18 cellular contexts compared by ENCODE assay signal in the genomic region with DNA sequence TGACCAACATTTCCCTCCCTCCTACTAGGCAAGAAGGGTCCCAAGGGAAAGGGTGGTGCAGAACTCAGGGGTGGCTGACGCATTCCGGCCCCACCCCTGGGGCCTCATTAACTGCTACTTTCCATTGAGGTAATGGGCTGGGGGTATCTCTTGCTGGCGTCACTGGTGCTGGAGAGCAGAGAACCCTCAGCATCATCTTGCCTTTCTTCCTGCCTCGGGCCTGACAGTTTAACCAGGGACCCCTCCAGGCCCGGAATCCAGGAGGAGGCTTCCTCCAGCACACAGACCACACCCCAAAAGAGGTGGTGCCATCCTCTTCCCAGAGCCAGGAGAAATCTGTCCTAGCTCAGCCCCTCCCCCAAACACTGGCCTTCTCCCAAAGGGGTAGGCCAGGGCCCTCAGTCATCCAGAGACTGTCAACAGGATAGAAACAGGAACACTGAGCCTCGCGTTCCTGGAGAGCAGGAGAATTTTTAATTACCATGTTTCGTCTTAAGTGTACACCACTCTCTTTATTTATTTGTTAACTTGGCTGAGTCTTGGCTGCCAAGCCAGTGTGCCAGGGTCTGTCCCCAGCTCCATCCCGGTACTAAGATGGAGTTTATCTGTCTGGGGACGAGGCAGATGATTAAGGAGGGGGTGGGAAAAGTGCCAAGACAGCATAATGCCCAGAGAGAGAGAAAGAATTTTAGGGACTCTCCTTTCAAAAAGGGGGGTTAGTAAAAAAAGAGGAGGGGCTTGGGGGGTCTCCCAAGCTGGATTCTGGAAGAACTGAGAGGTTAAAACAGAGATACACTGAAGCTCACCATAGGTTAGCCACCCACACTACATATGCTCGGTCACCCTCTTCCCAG. TPM values are rescaled to one million over a fixed set of nuclear protein-coding genes. Genes with fewer than 3 reads are reported as not detected.
DNase-seq lines count a peak whose midpoint lies in the region; ATAC-seq, FAIRE-seq and TF ChIP-seq lines count a peak whose summit lies in the region.
"Had no signal": no experiment of that assay in that cellular context is flagged by ENCODE, and none has a peak within 500 bp of the region (broad histone marks: within the 10 kb centered on the region; RNA-seq: fewer than 3 reads in every experiment).

No MANE protein-coding gene starts in this region.

- H3K4me1 ChIP-seq in A673 (ENCODE audit: insufficient read depth, low read length, poor library complexity, severe bottlenecking) (peaks cover 14% of the 10 kb centered on the region), H9 (ENCODE audit: insufficient read depth, low read length) (peaks cover 14% of the 10 kb centered on the region; the same call in 1 of the 2 replicates), astrocyte (ENCODE audit: insufficient read depth, low read length) (peaks cover 27% of the 10 kb centered on the region), OCI-LY7 (ENCODE audit: insufficient read depth, low read length, poor library complexity, severe bottlenecking) (peaks cover 4% of the 10 kb centered on the region)
- H3K4me1 ChIP-seq: upper lobe of right lung had no signal

- H2BK12ac ChIP-seq in H9 (ENCODE audit: insufficient read length, low read depth, low read length): no peak overlapping the region

- no peaks in the 10 kb centered on the region for H3K9me3 Mint-ChIP-seq in H9
- no peaks in the 10 kb centered on the region for H3K9me3 Mint-ChIP-seq in astrocyte (ENCODE audit: unreplicated experiment)
- H3K9me3 Mint-ChIP-seq: activated T-helper 17 cell treated with anti-CD3 and anti-CD28 coated beads, Interleukin-2, amount 50 U/mL, for 72 hours; stimulated activated memory B cell treated with anti-CD40 and anti-IgM and Interleukin-4, amounts not matched to agents 10 μg/mL and 1 μg/mL and 100 μg/mL, for 72 hours had no signal

- H3K36me3 ChIP-seq in A673 (ENCODE audit: insufficient read depth, low read length, poor library complexity, severe bottlenecking): no peaks in the 10 kb centered on the region
- no peaks in the 10 kb centered on the region for H3K36me3 ChIP-seq in astrocyte (ENCODE audit: insufficient read depth, low read length)
- H3K36me3 ChIP-seq in OCI-LY7 (ENCODE audit: insufficient read depth, low read length): no peaks in the 10 kb centered on the region
- H3K36me3 ChIP-seq: upper lobe of right lung had no signal

- no peaks in the 10 kb centered on the region for H3K79me1 ChIP-seq in H9 (ENCODE audit: insufficient read depth, low read depth, low read length, poor library complexity, severe bottlenecking)

- H3K4me2 ChIP-seq in H9 (ENCODE audit: insufficient read depth, insufficient read length, low read length) (no peak overlapping the region), astrocyte (ENCODE audit: low read length) (peak overlapping the region; percentile 28), OCI-LY7 (ENCODE audit: low read length) (no peak overlapping the region)
- H3K4me2 ChIP-seq: PC-9 had no signal

- H3K27me3 ChIP-seq in A673 (replicated peaks; ENCODE audit: insufficient read depth, low read depth, low read length, poor library complexity): no peaks in the 10 kb centered on the region
- H3K27me3 ChIP-seq in H9 (ENCODE audit: insufficient read depth, low read length): no peaks in the 10 kb centered on the region
- no peaks in the 10 kb centered on the region for H3K27me3 ChIP-seq in astrocyte (ENCODE audit: insufficient read depth, low read length)
- H3K27me3 ChIP-seq: upper lobe of right lung had no signal

- intact Hi-C loops in A673 (cut with micrococcal nuclease; ENCODE audit: unreplicated experiment): no loop called here
- intact Hi-C loops in OCI-LY7 (cut with micrococcal nuclease; ENCODE audit: unreplicated experiment): no loop called here

- H2BK120ac ChIP-seq in H9 (ENCODE audit: low read depth, low read length, poor library complexity, severe bottlenecking): no peak overlapping the region

- no peak overlapping the region for H3K56ac ChIP-seq in H9 (ENCODE audit: insufficient read length, low read depth, low read length)

- no peak overlapping the region for H3K9ac ChIP-seq in H9 (ENCODE audit: extremely low read depth, insufficient read length, low read length)
- H3K9ac ChIP-seq in astrocyte (ENCODE audit: low read length): no peak overlapping the region

- H2AK5ac ChIP-seq in H9 (ENCODE audit: insufficient read length, low read length): no peak overlapping the region

- H3K9me2 ChIP-seq in OCI-LY7 (ENCODE audit: insufficient read depth, low read length): no peaks in the 10 kb centered on the region

- H3K27ac ChIP-seq in A673 (ENCODE audit: low read depth, low read length, poor library complexity, severe bottlenecking) (no peak overlapping the region), H9 (ENCODE audit: insufficient read length, low read depth, low read length) (no peak overlapping the region), astrocyte (ENCODE audit: low read depth, low read length) (no peak overlapping the region), OCI-LY7 (ENCODE audit: low read depth, low read length, poor library complexity, severe bottlenecking) (no peak overlapping the region)
- H3K27ac ChIP-seq: PC-9, skin epidermis, upper lobe of right lung had no signal

- BruUV-seq in A673 (replicated peaks; lab: Mats Ljungman, UMichigan): no TSS peak
- no TSS peak for BruUV-seq in OCI-LY7 (replicated peaks; lab: Mats Ljungman, UMichigan)

- H3K18ac ChIP-seq in H9 (ENCODE audit: insufficient read length, low read depth, low read length): no peak overlapping the region

- no peak overlapping the region for H2BK20ac ChIP-seq in H9 (ENCODE audit: low read depth, low read length, poor library complexity, severe bottlenecking)

- CTCF ChIA-PET in A673 (lab: Charles Lee) (no interaction called here), OCI-LY7 (lab: Charles Lee; ENCODE audit: unreplicated experiment) (no interaction called here)

- no peak overlapping the region for H2AFZ ChIP-seq in H9 (ENCODE audit: low read length)
- H2AFZ ChIP-seq in astrocyte (ENCODE audit: low read depth, low read length): no peak overlapping the region
- H2AFZ ChIP-seq in OCI-LY7 (ENCODE audit: low read length): no peak overlapping the region
- H2AFZ ChIP-seq: PC-9 had no signal

- TF ChIP-seq CTCF in A673 (conservative IDR thresholded peaks at IDR 0.05; ENCODE audit: low read depth, low read length) (no peak), H9 (conservative IDR thresholded peaks at IDR 0.05) (no peak), astrocyte (IDR thresholded peaks at IDR 0.05; ENCODE audit: insufficient read depth, low read depth, low read length) (no peak), OCI-LY7 (conservative IDR thresholded peaks at IDR 0.05; ENCODE audit: low read length) (no peak)

- no peak for FAIRE-seq in astrocyte (lab: Jason Lieb, UNC)
- FAIRE-seq: frontal cortex had no signal

- DNase-seq in A673 (ENCODE audit: low spot score) (peak; percentile 33), H9 (peak; percentile 88), astrocyte (ENCODE audit: low read depth) (no peak), OCI-LY7 (ENCODE audit: low spot score) (no peak)
- DNase-seq: Calu3, cerebellar nuclear complex, NCI-H1694 treated with DMSO at 0.1 percent for 48 hours, NCI-H446 treated with DMSO at 0.1 percent for 48 hours, PC-9, upper lobe of right lung had no signal

- H4K5ac ChIP-seq in H9 (ENCODE audit: insufficient read length, low read depth, low read length): no peak overlapping the region

- H3K4ac ChIP-seq in H9 (ENCODE audit: low read depth, low read length): no peak overlapping the region

- no peak overlapping the region for H3T11ph ChIP-seq in H9 (ENCODE audit: low read length)

- no CpG with 5 or more reads among the region's 11 CpGs for WGBS in H9 (ENCODE audit: extremely low coverage, insufficient read length, low lambda C conversion rate)

- H3K79me2 ChIP-seq in H9 (ENCODE audit: insufficient read depth, low read length): peaks cover 22% of the 10 kb centered on the region; the same call in 1 of the 2 replicates
- H3K79me2 ChIP-seq in astrocyte (ENCODE audit: insufficient read depth, low read length): peaks cover 5% of the 10 kb centered on the region
- no peaks in the 10 kb centered on the region for H3K79me2 ChIP-seq in OCI-LY7 (ENCODE audit: insufficient read depth, low read depth, low read length)

- H3K27ac Mint-ChIP-seq in H9: peak overlapping the region in 2 of 3 experiments; percentile 28 to 87; a peak in 2 of 7 replicates
- H3K27ac Mint-ChIP-seq in astrocyte (ENCODE audit: unreplicated experiment): no peak overlapping the region
- H3K27ac Mint-ChIP-seq: activated T-helper 17 cell treated with anti-CD3 and anti-CD28 coated beads, Interleukin-2, amount 50 U/mL, for 72 hours; stimulated activated memory B cell treated with anti-CD40 and anti-IgM and Interleukin-4, amounts not matched to agents 10 μg/mL and 1 μg/mL and 100 μg/mL, for 72 hours had no signal

- H3K23me2 ChIP-seq in H9 (ENCODE audit: insufficient read length, low read depth, low read length, poor library complexity, severe bottlenecking): peaks cover 12% of the 10 kb centered on the region

- H3K36me3 Mint-ChIP-seq in H9 (ENCODE audit: insufficient read depth in 1 of 3, low read depth in 3 of 3): peaks cover 0 to 21% (median 13%) of the 10 kb centered on the region in 3 experiments; a peak in 5 of 7 replicates
- peaks cover 3% of the 10 kb centered on the region for H3K36me3 Mint-ChIP-seq in astrocyte (ENCODE audit: low read depth, unreplicated experiment)
- H3K36me3 Mint-ChIP-seq: stimulated activated memory B cell treated with anti-CD40 and anti-IgM and Interleukin-4, amounts not matched to agents 10 μg/mL and 1 μg/mL and 100 μg/mL, for 72 hours had no signal

- H3K27me3 Mint-ChIP-seq in H9 (ENCODE audit: low read depth): peaks cover 11% of the 10 kb centered on the region
- H3K27me3 Mint-ChIP-seq in astrocyte (ENCODE audit: low read depth, unreplicated experiment): peaks cover 7% of the 10 kb centered on the region

- H4K20me1 ChIP-seq in H9 (ENCODE audit: control insufficient read depth, insufficient read depth, insufficient read length) (no peaks in the 10 kb centered on the region), astrocyte (ENCODE audit: insufficient read depth, low read length) (no peaks in the 10 kb centered on the region), OCI-LY7 (ENCODE audit: insufficient read depth, low read length) (no peaks in the 10 kb centered on the region; the same call in 1 of the 2 replicates)

- H3K14ac ChIP-seq in H9 (ENCODE audit: insufficient read depth, low read length): no peak overlapping the region

- H3K9me3 ChIP-seq in A673 (ENCODE audit: low read depth, low read length, poor library complexity, severe bottlenecking): no peaks in the 10 kb centered on the region
- no peaks in the 10 kb centered on the region for H3K9me3 ChIP-seq in H9 (ENCODE audit: control insufficient read depth, low read depth, low read length)
- H3K9me3 ChIP-seq in astrocyte (ENCODE audit: insufficient read depth, low read depth, low read length): no peaks in the 10 kb centered on the region
- H3K9me3 ChIP-seq in iPS-18c (ENCODE audit: control insufficient read depth, insufficient read depth, low read length): no peaks in the 10 kb centered on the region
- H3K9me3 ChIP-seq in OCI-LY7 (ENCODE audit: low read length): no peaks in the 10 kb centered on the region
- H3K9me3 ChIP-seq: upper lobe of right lung had no signal

- no peak overlapping the region for H2BK5ac ChIP-seq in H9 (ENCODE audit: insufficient read length, low read length)

- POLR2A ChIA-PET in A673 (lab: Charles Lee; ENCODE audit: low non-redundant PET) (no interaction called here), OCI-LY7 (lab: Charles Lee) (no interaction called here)

- H4K8ac ChIP-seq in H9 (replicated peaks; ENCODE audit: insufficient read length, low read depth, low read length): no peak overlapping the region

- H4K91ac ChIP-seq in H9 (ENCODE audit: insufficient read length, low read depth, low read length): no peak overlapping the region

- ATAC-seq in HG03097 (IDR thresholded peaks at IDR 0.05; ENCODE audit: low FRiP score, unreplicated experiment) (no peak), HG03571 (IDR thresholded peaks at IDR 0.05; ENCODE audit: unreplicated experiment) (no peak), HG03460 (IDR thresholded peaks at IDR 0.05; ENCODE audit: unreplicated experiment) (no peak)
- ATAC-seq: activated T-helper 17 cell treated with anti-CD3 and anti-CD28 coated beads, Interleukin-2, amount 50 U/mL, for 72 hours; stimulated activated memory B cell treated with anti-CD40 and anti-IgM and Interleukin-4, amounts not matched to agents 10 μg/mL and 1 μg/mL and 100 μg/mL, for 72 hours; upper lobe of right lung had no signal

- H3K4me3 ChIP-seq in A673 (ENCODE audit: low read depth, low read length, poor library complexity, severe bottlenecking): no peak overlapping the region
- H3K4me3 ChIP-seq in astrocyte (ENCODE audit: insufficient read depth, low read depth, low read length): no peak overlapping the region
- H3K4me3 ChIP-seq in iPS-18c (ENCODE audit: insufficient read depth, low read depth, low read length): peak overlapping the region; percentile 15
- no peak overlapping the region for H3K4me3 ChIP-seq in OCI-LY7 (ENCODE audit: low read depth, low read length, poor library complexity, severe bottlenecking)
- H3K4me3 ChIP-seq: PC-9, skin epidermis, upper lobe of right lung had no signal

- peaks cover 63 to 64% of the 10 kb centered on the region in 2 experiments for H3K4me1 Mint-ChIP-seq in H9
- H3K4me1 Mint-ChIP-seq in astrocyte (ENCODE audit: low read depth, unreplicated experiment): peaks cover 29% of the 10 kb centered on the region

- H3K4me3 Mint-ChIP-seq in H9 (peak overlapping the region; percentile 45 to 71), astrocyte (ENCODE audit: unreplicated experiment) (no peak overlapping the region)
- H3K4me3 Mint-ChIP-seq: activated T-helper 17 cell treated with anti-CD3 and anti-CD28 coated beads, Interleukin-2, amount 50 U/mL, for 72 hours; stimulated activated memory B cell treated with anti-CD40 and anti-IgM and Interleukin-4, amounts not matched to agents 10 μg/mL and 1 μg/mL and 100 μg/mL, for 72 hours had no signal

- H2BK15ac ChIP-seq in H9 (ENCODE audit: low read depth, low read length): no peak overlapping the region

- no peak overlapping the region for H3K23ac ChIP-seq in H9 (ENCODE audit: insufficient read length, low read depth, low read length)

RNA-seq across cellular contexts. Expression of a gene that starts 5.1 kb away (rescaled TPM):
- 25.7 and 31.2 TPM in 2 replicates for total RNA-seq in A673 (2021)
- total RNA-seq in H9 (2021): 74.4 and 78.4 TPM in 2 replicates
- total RNA-seq in astrocyte: 10.6 and 11.4 TPM in 2 replicates
- not detected in 2 replicates for total RNA-seq in OCI-LY7 (2014; rRNA removed; shearing (Covaris generic))
- not detected in 2 replicates for total RNA-seq in OCI-LY7 (2022)

RNA-seq across cellular contexts. Expression of a gene that starts 57.3 kb away (rescaled TPM):
- total RNA-seq in A673 (2021): 24.4 and 41.2 TPM in 2 replicates
- total RNA-seq in H9 (2021): 50.6 and 54.1 TPM in 2 replicates
- total RNA-seq in astrocyte: 48.5 and 61.1 TPM in 2 replicates
- total RNA-seq in OCI-LY7 (2014; rRNA removed; shearing (Covaris generic)): 32.4 and 37.0 TPM in 2 replicates
- 48.3 and 65.4 TPM in 2 replicates for total RNA-seq in OCI-LY7 (2022)

Comparison
In these comparisons a context has a peak if more than half of its experiments do, and no peak if none do; other contexts are left out.
1. DNase-seq: peak in A673 (single experiment) and H9 (single experiment); none in astrocyte (single experiment) and OCI-LY7 (single experiment).
2. RNA of a gene that starts 5.1 kb away (total RNA-seq): 74.4 to 78.4 TPM in H9, 25.7 to 31.2 TPM in A673 and 10.6 to 11.4 TPM in astrocyte; not detected in OCI-LY7; every median in the first group is over 10 times any median in the second.